In the genomic region with DNA sequence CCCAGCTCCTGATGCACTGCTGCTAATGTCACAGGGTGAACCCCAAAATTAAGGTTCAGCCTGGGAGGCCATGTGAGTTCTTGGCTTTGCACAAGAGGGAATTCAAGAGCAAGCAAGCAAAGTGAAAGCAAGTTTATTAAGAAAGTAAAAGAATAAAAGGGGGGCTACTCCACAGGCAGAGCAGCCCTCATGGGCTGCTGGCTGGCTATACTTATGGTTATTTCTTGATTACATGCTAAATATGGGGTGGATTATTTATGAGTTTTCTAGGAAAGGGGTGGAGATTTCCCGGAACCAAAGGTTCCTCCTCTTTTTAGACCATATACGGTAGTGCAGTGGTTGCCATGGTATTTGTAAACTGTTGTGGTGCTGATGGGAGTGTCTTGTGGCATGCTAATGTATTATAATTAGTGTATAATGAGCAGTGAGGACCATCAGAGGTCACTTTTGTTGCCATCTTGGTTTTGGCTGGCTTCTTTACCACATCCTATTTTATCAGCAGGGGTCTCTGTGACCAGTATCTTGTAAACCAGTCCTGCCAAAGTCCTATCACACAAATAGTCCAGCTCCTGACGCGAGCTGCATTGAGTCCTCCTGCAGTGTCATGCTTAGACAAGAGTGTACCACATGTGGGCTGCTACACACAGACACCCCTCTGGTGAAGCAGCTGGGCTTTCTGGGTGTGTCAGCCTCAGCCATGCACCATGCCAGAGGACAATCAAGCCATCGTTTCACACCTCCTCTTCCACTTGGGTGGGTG, we compare ENCODE assay signal across 11 cellular contexts. TPM values are rescaled to one million over a fixed set of nuclear protein-coding genes. Genes with fewer than 3 reads are reported as not detected.
DNase-seq lines count a peak whose midpoint lies in the region; ATAC-seq and TF ChIP-seq lines count a peak whose summit lies in the region.
"Had no signal": no experiment of that assay in that cellular context is flagged by ENCODE, and none has a peak within 500 bp of the region (broad histone marks: within the 10 kb centered on the region; RNA-seq: fewer than 3 reads in every experiment).

No MANE protein-coding gene starts in this region.

- H3K9me3 ChIP-seq in mucosa of rectum (ENCODE audit: control insufficient read depth in 2 of 2, low read length in 2 of 2) (no peaks in the 10 kb centered on the region), upper lobe of left lung (no peaks in the 10 kb centered on the region)

- H3K27me3 ChIP-seq in mucosa of rectum (ENCODE audit: control insufficient read depth in 2 of 2, insufficient read depth in 2 of 2, low read length in 2 of 2) (no peaks in the 10 kb centered on the region), upper lobe of left lung (no peaks in the 10 kb centered on the region)

- H3K27ac Mint-ChIP-seq in activated naive CD8-positive, alpha-beta T cell treated with anti-CD3 and anti-CD28 coated beads, Interleukin-2, amount 10 ng/mL, durations not matched to agents 7 days and 5 days: peak overlapping the region; percentile 67
- no peak overlapping the region for H3K27ac Mint-ChIP-seq in activated naive CD8-positive, alpha-beta T cell treated with anti-CD3 and anti-CD28 coated beads for 36 hours

- no peak for TF ChIP-seq EP300 in upper lobe of left lung (IDR thresholded peaks at IDR 0.05)

- 48 to 75% methylated on average over 4 to 5 of the region's 5 CpGs for WGBS in upper lobe of left lung, 2 donors

- peak overlapping the region; percentile 18 to 69 for H3K27ac ChIP-seq in mucosa of rectum (ENCODE audit: low read depth in 2 of 2, low read length in 2 of 2)
- H3K27ac ChIP-seq in upper lobe of left lung: no peak overlapping the region

- peak overlapping the region; percentile 18 for H3K4me3 Mint-ChIP-seq in activated naive CD8-positive, alpha-beta T cell treated with anti-CD3 and anti-CD28 coated beads, Interleukin-2, amount 10 ng/mL, durations not matched to agents 7 days and 5 days
- no peak overlapping the region for H3K4me3 Mint-ChIP-seq in activated naive CD8-positive, alpha-beta T cell treated with anti-CD3 and anti-CD28 coated beads for 36 hours

- H3K4me3 ChIP-seq in astrocyte of the cerebellum (ENCODE audit: low read depth, low read length): no peak overlapping the region
- peak overlapping the region in 1 of 2 donors; percentile 37 for H3K4me3 ChIP-seq in mucosa of rectum (ENCODE audit: low read length in 2 of 2)
- no peak overlapping the region for H3K4me3 ChIP-seq in upper lobe of left lung

- H3K4me1 ChIP-seq in mucosa of rectum (ENCODE audit: control insufficient read depth in 2 of 2, insufficient read depth in 2 of 2, low read length in 2 of 2) (peaks cover 0 to 8% of the 10 kb centered on the region in 2 donors), upper lobe of left lung (peaks cover 4 to 15% (median 12%) of the 10 kb centered on the region in 4 donors)

- TF ChIP-seq CTCF in astrocyte of the cerebellum (IDR thresholded peaks at IDR 0.05; ENCODE audit: low read depth, low read length, missing control alignments) (no peak), upper lobe of left lung (IDR thresholded peaks at IDR 0.05) (no peak), GM10248 (IDR thresholded peaks at IDR 0.05; ENCODE audit: control extremely low read depth, extremely low read depth, low read depth, missing control alignments) (no peak)

- peaks cover 15% of the 10 kb centered on the region for H3K36me3 Mint-ChIP-seq in activated naive CD8-positive, alpha-beta T cell treated with anti-CD3 and anti-CD28 coated beads, Interleukin-2, amount 10 ng/mL, durations not matched to agents 7 days and 5 days
- no peaks in the 10 kb centered on the region for H3K36me3 Mint-ChIP-seq in activated naive CD8-positive, alpha-beta T cell treated with anti-CD3 and anti-CD28 coated beads for 36 hours

- ATAC-seq in activated naive CD8-positive, alpha-beta T cell treated with anti-CD3 and anti-CD28 coated beads, Interleukin-2, amount 10 ng/mL, durations not matched to agents 7 days and 5 days (ENCODE audit: low read depth): peak; percentile 54
- ATAC-seq in upper lobe of left lung (ENCODE audit: low FRiP score in 2 of 2): peak; percentile 57 to 70
- ATAC-seq in GM18873 (IDR thresholded peaks at IDR 0.05; ENCODE audit: low FRiP score, unreplicated experiment): no peak

- peaks cover 9% of the 10 kb centered on the region for H3K27me3 Mint-ChIP-seq in activated naive CD8-positive, alpha-beta T cell treated with anti-CD3 and anti-CD28 coated beads, Interleukin-2, amount 10 ng/mL, durations not matched to agents 7 days and 5 days
- peaks cover 6% of the 10 kb centered on the region for H3K27me3 Mint-ChIP-seq in activated naive CD8-positive, alpha-beta T cell treated with anti-CD3 and anti-CD28 coated beads for 36 hours

- H3K9me3 Mint-ChIP-seq in activated naive CD8-positive, alpha-beta T cell treated with anti-CD3 and anti-CD28 coated beads, Interleukin-2, amount 10 ng/mL, durations not matched to agents 7 days and 5 days: peaks cover 24% of the 10 kb centered on the region
- peaks cover 4% of the 10 kb centered on the region for H3K9me3 Mint-ChIP-seq in activated naive CD8-positive, alpha-beta T cell treated with anti-CD3 and anti-CD28 coated beads for 36 hours

- no peak for TF ChIP-seq POLR2A in upper lobe of left lung (IDR thresholded peaks at IDR 0.05)

- POLR2A ChIA-PET in activated naive CD8-positive, alpha-beta T cell treated with anti-CD3 and anti-CD28 coated beads, Interleukin-2, amount 10 ng/mL, durations not matched to agents 7 days and 5 days (lab: Charles Lee): no interaction called here
- POLR2A ChIA-PET in GM10248 (lab: Yijun Ruan, JAX): no interaction called here

- CTCF ChIA-PET in GM10248 (lab: Yijun Ruan, JAX): interaction anchor here (0.8 to 1.8 kb wide), 5 partner anchors 14 to 90 kb away, joined by 3 read pairs; no protein-coding TSS in a partner anchor

- H3K9ac ChIP-seq in mucosa of rectum (ENCODE audit: low read depth in 1 of 2, low read length in 2 of 2): no peak overlapping the region

- DNase-seq in activated naive CD8-positive, alpha-beta T cell treated with anti-CD3 and anti-CD28 coated beads, Interleukin-2, amount 10 ng/mL, durations not matched to agents 7 days and 5 days: no peak
- no peak for DNase-seq in activated naive CD8-positive, alpha-beta T cell treated with anti-CD3 and anti-CD28 coated beads for 36 hours
- peak; percentile 86 for DNase-seq in astrocyte of the cerebellum (ENCODE audit: low read depth)
- DNase-seq in upper lobe of left lung: no peak
- DNase-seq in stimulated activated naive CD4-positive, alpha-beta T cell (lab: John Stamatoyannopoulos, UW): no peak
- no peak for DNase-seq in GM10248 (ENCODE audit: extremely low spot score)
- DNase-seq: activated CD4-positive, alpha-beta T cell treated with anti-CD3 and anti-CD28 coated beads for 48 hours; NCI-H1048; occipital lobe had no signal

- H3K36me3 ChIP-seq in mucosa of rectum (ENCODE audit: control insufficient read depth in 2 of 2, insufficient read depth in 2 of 2, low read length in 2 of 2) (no peaks in the 10 kb centered on the region), upper lobe of left lung (no peaks in the 10 kb centered on the region)

- peaks cover 11% of the 10 kb centered on the region for H3K4me1 Mint-ChIP-seq in activated naive CD8-positive, alpha-beta T cell treated with anti-CD3 and anti-CD28 coated beads, Interleukin-2, amount 10 ng/mL, durations not matched to agents 7 days and 5 days
- peaks cover 6% of the 10 kb centered on the region for H3K4me1 Mint-ChIP-seq in activated naive CD8-positive, alpha-beta T cell treated with anti-CD3 and anti-CD28 coated beads for 36 hours

- in situ Hi-C loops in astrocyte of the cerebellum (cut with HindIII; ENCODE audit: low sequenced_read_pairs): no loop called here

RNA-seq across cellular contexts. Expression of a gene that starts 46.4 kb away (rescaled TPM):
- total RNA-seq in activated naive CD8-positive, alpha-beta T cell treated with anti-CD3 and anti-CD28 coated beads, Interleukin-2, amount 10 ng/mL, durations not matched to agents 7 days and 5 days: 10 to 100 TPM; 42.7 to 45.1 TPM
- total RNA-seq in activated naive CD8-positive, alpha-beta T cell treated with anti-CD3 and anti-CD28 coated beads for 36 hours: 10 to 100 TPM; 21.2 to 24.9 TPM
- 100 to 1,000 TPM in 1 of 6 donors, 10 to 100 TPM in 5; 19.4 to 106 (median 36.5) TPM for total RNA-seq in upper lobe of left lung

Comparison
In these comparisons a context has a peak if more than half of its experiments do, and no peak if none do; other contexts are left out.
1. H3K27ac ChIP-seq: peak in mucosa of rectum (2 of 2); none in upper lobe of left lung (0 of 4).